8 cellular contexts compared by ENCODE assay signal in genomic region chr15:43370310-43370974, GRCh38. TPM values are rescaled to one million over a fixed set of nuclear protein-coding genes. Genes with fewer than 3 reads are reported as not detected.
DNase-seq lines count a peak whose midpoint lies in the region; ATAC-seq, FAIRE-seq and TF ChIP-seq lines count a peak whose summit lies in the region.

No MANE protein-coding gene starts in this region.

- DNase-seq in CD14-positive monocyte (ENCODE audit: low spot score) (no peak), frontal cortex (ENCODE audit: low spot score in 2 of 2) (peak; percentile 19 to 28), osteocyte (ENCODE audit: extremely low spot score, unreplicated experiment) (no peak), NCI-H1105 treated with DMSO at 0.1 percent for 48 hours (lab: John Stamatoyannopoulos, UW) (no peak), SKM-1 (lab: John Stamatoyannopoulos, UW; ENCODE audit: unreplicated experiment) (no peak)
- peak; percentile 15 for DNase-seq in activated CD4-positive, alpha-beta memory T cell treated with anti-CD3 and anti-CD28 coated beads for 36 hours

- peaks cover 54% of the 10 kb centered on the region for H3K4me1 Mint-ChIP-seq in CD14-positive monocyte
- H3K4me1 Mint-ChIP-seq in activated CD4-positive, alpha-beta memory T cell treated with anti-CD3 and anti-CD28 coated beads for 36 hours (ENCODE audit: low read depth) = peaks cover 53% of the 10 kb centered on the region
- peaks cover 36% of the 10 kb centered on the region for H3K4me1 Mint-ChIP-seq in osteocyte (ENCODE audit: unreplicated experiment)

- ATAC-seq in GM19025 (IDR thresholded peaks at IDR 0.05; ENCODE audit: low read depth, unreplicated experiment) = peak; percentile 41
- ATAC-seq in HG03457 (IDR thresholded peaks at IDR 0.05; ENCODE audit: unreplicated experiment) = peak; percentile 33

- peak overlapping the region; percentile 94 to 97 for H3K4me3 Mint-ChIP-seq in CD14-positive monocyte
- H3K4me3 Mint-ChIP-seq in activated CD4-positive, alpha-beta memory T cell treated with anti-CD3 and anti-CD28 coated beads for 36 hours = peak overlapping the region; percentile 90
- peak overlapping the region; percentile 86 for H3K4me3 Mint-ChIP-seq in osteocyte (ENCODE audit: unreplicated experiment)

- peak overlapping the region in 6 of 7 donors; percentile 78 to 90 (median 82) for H3K27ac Mint-ChIP-seq in CD14-positive monocyte
- peak overlapping the region; percentile 54 for H3K27ac Mint-ChIP-seq in activated CD4-positive, alpha-beta memory T cell treated with anti-CD3 and anti-CD28 coated beads for 36 hours
- H3K27ac Mint-ChIP-seq in osteocyte (ENCODE audit: unreplicated experiment) = peak overlapping the region; percentile 72

- TF ChIP-seq CTCF in CD14-positive monocyte (IDR thresholded peaks at IDR 0.05) (no peak), osteocyte (IDR thresholded peaks at IDR 0.05) (no peak)

- peaks cover 33 to 36% of the 10 kb centered on the region in 2 donors for H3K36me3 Mint-ChIP-seq in CD14-positive monocyte
- H3K36me3 Mint-ChIP-seq in activated CD4-positive, alpha-beta memory T cell treated with anti-CD3 and anti-CD28 coated beads for 36 hours = peaks cover 48% of the 10 kb centered on the region
- peaks cover 37% of the 10 kb centered on the region for H3K36me3 Mint-ChIP-seq in osteocyte (ENCODE audit: unreplicated experiment)

- CTCF ChIA-PET in activated CD4-positive, alpha-beta memory T cell treated with anti-CD3 and anti-CD28 coated beads for 36 hours (lab: Charles Lee) = interaction anchor here (0.6 to 2.2 kb wide), 8 partner anchors 9 to 145 kb away, joined by 3 to 12 read pairs (median 4); no protein-coding TSS in a partner anchor

- intact Hi-C loops in CD14-positive monocyte (cut with micrococcal nuclease) = no loop called here
- intact Hi-C loops in activated CD4-positive, alpha-beta memory T cell treated with anti-CD3 and anti-CD28 coated beads for 36 hours (cut with micrococcal nuclease) = loop anchor here (10.0 kb wide), 1 partner anchor 144 kb away; the partner anchor contains the start of gene MAP1A

- H3K9me3 Mint-ChIP-seq in CD14-positive monocyte = peaks cover 2 to 8% (median 4%) of the 10 kb centered on the region in 7 donors
- H3K9me3 Mint-ChIP-seq in activated CD4-positive, alpha-beta memory T cell treated with anti-CD3 and anti-CD28 coated beads for 36 hours = peaks cover 33% of the 10 kb centered on the region
- peaks cover 10% of the 10 kb centered on the region for H3K9me3 Mint-ChIP-seq in osteocyte (ENCODE audit: unreplicated experiment)

- no peak for FAIRE-seq in frontal cortex (lab: Jason Lieb, UNC)

- peaks cover 0 to 4% (median 0%) of the 10 kb centered on the region in 3 donors for H3K27me3 Mint-ChIP-seq in CD14-positive monocyte (ENCODE audit: low read depth in 3 of 3)
- no peaks in the 10 kb centered on the region for H3K27me3 Mint-ChIP-seq in activated CD4-positive, alpha-beta memory T cell treated with anti-CD3 and anti-CD28 coated beads for 36 hours
- H3K27me3 Mint-ChIP-seq in osteocyte (ENCODE audit: unreplicated experiment) = no peaks in the 10 kb centered on the region

- POLR2A ChIA-PET in activated CD4-positive, alpha-beta memory T cell treated with anti-CD3 and anti-CD28 coated beads for 36 hours (lab: Charles Lee) = interaction anchor here (0.6 to 1.6 kb wide), 5 partner anchors 12 to 1373 kb away, joined by 3 to 8 read pairs (median 4); no protein-coding TSS in a partner anchor

RNA-seq across cellular contexts. Expression of gene ZSCAN29, which starts 0.4 kb away (rescaled TPM):
- 1 to 10 TPM; 2.6 to 4.3 TPM for polyA plus RNA-seq in CD14-positive monocyte
- 10 to 100 TPM; 20.6 to 20.9 TPM for total RNA-seq in activated CD4-positive, alpha-beta memory T cell treated with anti-CD3 and anti-CD28 coated beads for 36 hours
- 38.3 TPM for total RNA-seq in frontal cortex
- 25.8 and 28.3 TPM in 2 replicates for total RNA-seq in osteocyte

RNA-seq across cellular contexts. Expression of gene TUBGCP4, which starts 0.5 kb away (rescaled TPM):
- polyA plus RNA-seq in CD14-positive monocyte = 1 to 10 TPM; 6.1 to 7.6 TPM
- 10 to 100 TPM; 37.3 to 37.6 TPM for total RNA-seq in activated CD4-positive, alpha-beta memory T cell treated with anti-CD3 and anti-CD28 coated beads for 36 hours
- total RNA-seq in frontal cortex (22.8 TPM), osteocyte (19.8 TPM in 2 replicates)

RNA-seq across cellular contexts. Expression of gene LCMT2, which starts 40.1 kb away (rescaled TPM):
- 1 to 10 TPM in 1 of 2 donors, under 1 TPM in 1; 0.78 to 1.4 TPM for polyA plus RNA-seq in CD14-positive monocyte
- total RNA-seq in activated CD4-positive, alpha-beta memory T cell treated with anti-CD3 and anti-CD28 coated beads for 36 hours = 1 to 10 TPM; 7.7 to 9.1 TPM
- total RNA-seq in frontal cortex (17.5 TPM), osteocyte (8.7 and 8.8 TPM in 2 replicates)

Comparison
In these comparisons a context has a peak if more than half of its experiments do, and no peak if none do; other contexts are left out.
1. DNase-seq: peak in activated CD4-positive, alpha-beta memory T cell treated with anti-CD3 and anti-CD28 coated beads for 36 hours (single experiment) and frontal cortex (2 of 2); none in CD14-positive monocyte (single experiment), osteocyte (single experiment), NCI-H1105 treated with DMSO at 0.1 percent for 48 hours (single experiment) and SKM-1 (single experiment).
2. Peak in every context shown above with its lines, with median percentiles within 50 percentile points of each other: H3K27ac Mint-ChIP-seq and H3K4me3 Mint-ChIP-seq.